In genomic region chr6:137839076-137839475, GRCh38 we compare ENCODE assay signal across 8 cellular contexts.
"Had no signal": no experiment of that assay in that cellular context is flagged by ENCODE, and none has a peak within 500 bp of the region (broad histone marks: within the 10 kb centered on the region; RNA-seq: fewer than 3 reads in every experiment).

No MANE protein-coding gene starts in this region.

- ATAC-seq: HCT116, HepG2 had no signal

- H3K4me3 Mint-ChIP-seq: HFFc6 had no signal

- DNase-seq: GM23248, GOT3, H7, HFFc6 had no signal

- H3K27me3 Mint-ChIP-seq: IgD-negative memory B cell had no signal

- H3K27ac Mint-ChIP-seq: HFFc6, IgD-negative memory B cell had no signal

- H3K27ac ChIP-seq: GM23248, HL-60 had no signal
